ENCODE assay signal across 22 cellular contexts in genomic region chr7:55070839-55071238, GRCh38. TPM values are rescaled to one million over a fixed set of nuclear protein-coding genes. Genes with fewer than 3 reads are reported as not detected.
A peak's percentile ranks its signal among the peaks of the same experiment; 100 is the strongest.
DNase-seq lines count a peak whose midpoint lies in the region; ATAC-seq and TF ChIP-seq lines count a peak whose summit lies in the region.
"Had no signal": no experiment of that assay in that cellular context is flagged by ENCODE, and none has a peak within 500 bp of the region (broad histone marks: within the 10 kb centered on the region; RNA-seq: fewer than 3 reads in every experiment).

No MANE protein-coding gene starts in this region.

- no peaks in the 10 kb centered on the region for H3K27me3 ChIP-seq in layer of hippocampus (ENCODE audit: control insufficient read depth, insufficient read depth, low read length)
- H3K27me3 ChIP-seq in gastrocnemius medialis: no peaks in the 10 kb centered on the region
- peaks cover 4% of the 10 kb centered on the region for H3K27me3 ChIP-seq in CD4-positive, alpha-beta T cell (ENCODE audit: control insufficient read depth, insufficient read depth, low read length)
- H3K27me3 ChIP-seq: adrenal gland had no signal

- peaks cover 33 to 48% of the 10 kb centered on the region in 2 donors for H3K4me1 ChIP-seq in gastrocnemius medialis

- no peaks in the 10 kb centered on the region for H3K9me3 Mint-ChIP-seq in Calu3 (ENCODE audit: low read depth, unreplicated experiment)
- H3K9me3 Mint-ChIP-seq in brain: no peaks in the 10 kb centered on the region
- H3K9me3 Mint-ChIP-seq in CD4-positive, alpha-beta T cell: no peaks in the 10 kb centered on the region

- no peaks in the 10 kb centered on the region for H3K27me3 Mint-ChIP-seq in Calu3 (ENCODE audit: unreplicated experiment)
- no peaks in the 10 kb centered on the region for H3K27me3 Mint-ChIP-seq in brain
- H3K27me3 Mint-ChIP-seq in CD4-positive, alpha-beta T cell: peaks cover 15% of the 10 kb centered on the region

- peaks cover 93% of the 10 kb centered on the region for H3K4me1 Mint-ChIP-seq in Calu3 (ENCODE audit: low read depth, unreplicated experiment)
- peaks cover 80% of the 10 kb centered on the region for H3K4me1 Mint-ChIP-seq in brain
- peaks cover 7% of the 10 kb centered on the region for H3K4me1 Mint-ChIP-seq in CD4-positive, alpha-beta T cell (ENCODE audit: low read depth)

- in situ Hi-C loops in gastrocnemius medialis (cut with MboI; ENCODE audit: low sequenced_read_pairs in 4 of 4): no loop called here

- H3K9me3 ChIP-seq in gastrocnemius medialis: no peaks in the 10 kb centered on the region
- H3K9me3 ChIP-seq in CD4-positive, alpha-beta T cell (ENCODE audit: control insufficient read depth, low read length): no peaks in the 10 kb centered on the region
- H3K9me3 ChIP-seq: adrenal gland, mucosa of descending colon, thoracic aorta had no signal

- no TSS peak for BruUV-seq in Calu3 (replicated peaks; lab: Mats Ljungman, UMichigan)

- no peaks in the 10 kb centered on the region for H3K36me3 ChIP-seq in gastrocnemius medialis
- H3K36me3 ChIP-seq: adrenal gland, thoracic aorta had no signal

- H3K27ac ChIP-seq in layer of hippocampus (ENCODE audit: low read depth, low read length): peak overlapping the region; percentile 13
- peak overlapping the region; percentile 39 to 84 (median 58) for H3K27ac ChIP-seq in gastrocnemius medialis
- H3K27ac ChIP-seq in CD4-positive, alpha-beta T cell (ENCODE audit: low read depth, low read length): no peak overlapping the region

- no peak for TF ChIP-seq CTCF in Calu3 (IDR thresholded peaks at IDR 0.05; ENCODE audit: unreplicated experiment)
- TF ChIP-seq CTCF in brain (conservative IDR thresholded peaks at IDR 0.05): no peak
- TF ChIP-seq CTCF in gastrocnemius medialis (IDR thresholded peaks at IDR 0.05 in 4 of 5, conservative IDR thresholded peaks at IDR 0.05 in 1 of 5): no peak
- no peak for TF ChIP-seq CTCF in CD4-positive, alpha-beta T cell (IDR thresholded peaks at IDR 0.05)

- peak overlapping the region; percentile 15 for H3K27ac Mint-ChIP-seq in Calu3 (ENCODE audit: unreplicated experiment)
- H3K27ac Mint-ChIP-seq in brain: peak overlapping the region in 3 of 5 experiments; percentile 41 to 93 (median 80)
- no peak overlapping the region for H3K27ac Mint-ChIP-seq in CD4-positive, alpha-beta T cell
- H3K27ac Mint-ChIP-seq: activated CD8-positive, alpha-beta memory T cell treated with anti-CD3 and anti-CD28 coated beads, Interleukin-2, amount 10 ng/mL, durations not matched to agents 7 days and 5 days; CD4-positive, alpha-beta memory T cell had no signal

- TF ChIP-seq POLR2A in gastrocnemius medialis (IDR thresholded peaks at IDR 0.05): no peak

- POLR2A ChIA-PET in CD4-positive, alpha-beta T cell (lab: Charles Lee): no interaction called here

- peaks cover 33% of the 10 kb centered on the region for H3K36me3 Mint-ChIP-seq in Calu3 (ENCODE audit: insufficient read depth, unreplicated experiment)
- H3K36me3 Mint-ChIP-seq in brain: no peaks in the 10 kb centered on the region
- no peaks in the 10 kb centered on the region for H3K36me3 Mint-ChIP-seq in CD4-positive, alpha-beta T cell (ENCODE audit: low read depth)
- H3K36me3 Mint-ChIP-seq: activated CD8-positive, alpha-beta memory T cell treated with anti-CD3 and anti-CD28 coated beads, Interleukin-2, amount 10 ng/mL, durations not matched to agents 7 days and 5 days; CD4-positive, alpha-beta memory T cell had no signal

- H3K4me3 Mint-ChIP-seq in Calu3 (ENCODE audit: low read depth, unreplicated experiment) (no peak overlapping the region), brain (no peak overlapping the region)
- H3K4me3 Mint-ChIP-seq in CD4-positive, alpha-beta T cell: no peak overlapping the region
- H3K4me3 Mint-ChIP-seq: activated CD8-positive, alpha-beta memory T cell treated with anti-CD3 and anti-CD28 coated beads, Interleukin-2, amount 10 ng/mL, durations not matched to agents 7 days and 5 days; CD4-positive, alpha-beta memory T cell had no signal

- no peak for DNase-seq in Calu3
- DNase-seq in gastrocnemius medialis: no peak
- DNase-seq in activated CD8-positive, alpha-beta memory T cell treated with anti-CD3 and anti-CD28 coated beads, Interleukin-2, amount 50 U/mL, for 4 hours: no peak
- no peak for DNase-seq in CD4-positive, alpha-beta T cell
- DNase-seq: activated CD8-positive, alpha-beta memory T cell treated with anti-CD3 and anti-CD28 coated beads, Interleukin-2, amount 10 ng/mL, durations not matched to agents 7 days and 5 days; CD4-positive, alpha-beta memory T cell; DMS79 treated with DMSO at 0.1 percent for 48 hours; GOT3; mucosa of descending colon; NCI-H1417 treated with DMSO at 0.1 percent for 48 hours; NCI-H2171; NCI-H748 treated with DMSO at 0.1 percent for 48 hours; stimulated activated CD8-positive, alpha-beta memory T cell treated with anti-CD3 and anti-CD28 coated beads, Interleukin-4, amount 100 ng/mL, for 48 hours; T1000 had no signal

- ATAC-seq in gastrocnemius medialis: no peak
- ATAC-seq in GM18870 (IDR thresholded peaks at IDR 0.05; ENCODE audit: unreplicated experiment): no peak
- ATAC-seq in HG02938 (IDR thresholded peaks at IDR 0.05; ENCODE audit: unreplicated experiment): no peak
- ATAC-seq in CD4-positive, alpha-beta T cell (ENCODE audit: poor library complexity): no peak
- ATAC-seq: activated CD4-positive, CD25-positive, alpha-beta regulatory T cell treated with anti-CD3 and anti-CD28 coated beads, Interleukin-2, amount 50 U/mL, for 24 hours; activated CD8-positive, alpha-beta memory T cell treated with anti-CD3 and anti-CD28 coated beads, Interleukin-2, amount 10 ng/mL, durations not matched to agents 7 days and 5 days; mucosa of descending colon had no signal

- intact Hi-C loops in Calu3 (cut with micrococcal nuclease; ENCODE audit: unreplicated experiment): loop anchor here (5.0 kb wide), 2 partner anchors 194 to 284 kb away; no protein-coding TSS in a partner anchor
- intact Hi-C loops in gastrocnemius medialis (cut with DNase I; ENCODE audit: low total_unique reads): no loop called here
- intact Hi-C loops in CD4-positive, alpha-beta T cell (cut with DNase I, micrococcal nuclease): no loop called here

- CTCF ChIA-PET in Calu3 (lab: Charles Lee): interaction anchor here (1.3 to 1.5 kb wide), 2 partner anchors 8 to 62 kb away, joined by 3 to 7 read pairs; no protein-coding TSS in a partner anchor
- CTCF ChIA-PET in CD4-positive, alpha-beta T cell (lab: Charles Lee): no interaction called here

- H3K4me3 ChIP-seq in gastrocnemius medialis: no peak overlapping the region
- H3K4me3 ChIP-seq: adrenal gland, mucosa of descending colon, skin epidermis, thoracic aorta had no signal

RNA-seq across cellular contexts. Expression of gene EGFR, which starts 52.0 kb away (rescaled TPM):
- total RNA-seq in Calu3 (2022) (85.3 and 87.4 TPM in 2 replicates), gastrocnemius medialis (10 to 100 TPM; 28.0 to 34.8 (median 29.4) TPM)
- 15.0 TPM for polyA plus RNA-seq in brain (ENCODE audit: insufficient read depth, low read depth, low replicate concordance)
- total RNA-seq in CD4-positive, alpha-beta T cell: not detected
- total RNA-seq: activated CD8-positive, alpha-beta memory T cell treated with anti-CD3 and anti-CD28 coated beads, Interleukin-2, amount 10 ng/mL, durations not matched to agents 7 days and 5 days; CD4-positive, alpha-beta memory T cell had no signal
- polyA plus RNA-seq: CD4-positive, alpha-beta memory T cell had no signal

Comparison
In these comparisons a context has a peak if more than half of its experiments do, and no peak if none do; other contexts are left out.
1. RNA of gene EGFR, which starts 52.0 kb away (total RNA-seq): 85.3 to 87.4 TPM in Calu3 and 28.0 to 34.8 TPM in gastrocnemius medialis; not detected in CD4-positive, alpha-beta T cell; every median in the first group is over 10 times any median in the second.